Comparison of ENCODE assay signal across 16 cellular contexts in genomic region chr7:152866791-152867481, GRCh38.
"Had no signal": no experiment of that assay in that cellular context is flagged by ENCODE, and none has a peak within 500 bp of the region (broad histone marks: within the 10 kb centered on the region; RNA-seq: fewer than 3 reads in every experiment).

No MANE protein-coding gene starts in this region.

- FAIRE-seq: islet of Langerhans, pancreas, small intestine, TTC549, urothelium cell line had no signal

- DNase-seq: activated CD4-positive, alpha-beta T cell treated with anti-CD3 and anti-CD28 coated beads for 36 hours; activated CD4-positive, alpha-beta T cell treated with anti-CD3 and anti-CD28 coated beads, Interleukin-2, amount 50 U/mL, for 48 hours; foreskin keratinocyte; hippocampal formation; small intestine; stimulated activated naive CD4-positive, alpha-beta T cell; tibial artery had no signal

- H3K27me3 ChIP-seq: cardiac muscle cell, dorsolateral prefrontal cortex, foreskin keratinocyte, pancreas, right lobe of liver, tibial artery had no signal

- H3K27ac ChIP-seq: cardiac muscle cell, dorsolateral prefrontal cortex, foreskin keratinocyte, pancreas, right lobe of liver, tibial artery had no signal

- H3K4me3 Mint-ChIP-seq: activated CD4-positive, alpha-beta T cell treated with anti-CD3 and anti-CD28 coated beads for 36 hours; activated naive CD8-positive, alpha-beta T cell had no signal

- H3K36me3 ChIP-seq: cardiac muscle cell, pancreas, right lobe of liver had no signal

- H3K27ac Mint-ChIP-seq: activated CD4-positive, alpha-beta T cell treated with anti-CD3 and anti-CD28 coated beads for 36 hours; activated naive CD8-positive, alpha-beta T cell had no signal

- ATAC-seq: activated CD4-positive, alpha-beta T cell treated with anti-CD3 and anti-CD28 coated beads for 36 hours; foreskin keratinocyte; pancreas; right lobe of liver had no signal

- H3K4me3 ChIP-seq: cardiac muscle cell, dorsolateral prefrontal cortex, lung, pancreas, right lobe of liver, tibial artery had no signal

- H3K4me1 ChIP-seq: foreskin keratinocyte, pancreas, right lobe of liver, tibial artery had no signal

- H3K9me3 ChIP-seq: pancreas, right lobe of liver, tibial artery had no signal

- H3K27me3 Mint-ChIP-seq: activated CD4-positive, alpha-beta T cell treated with anti-CD3 and anti-CD28 coated beads for 36 hours; activated naive CD8-positive, alpha-beta T cell had no signal
